Comparison of ENCODE assay signal across 18 cellular contexts in the genomic region with DNA sequence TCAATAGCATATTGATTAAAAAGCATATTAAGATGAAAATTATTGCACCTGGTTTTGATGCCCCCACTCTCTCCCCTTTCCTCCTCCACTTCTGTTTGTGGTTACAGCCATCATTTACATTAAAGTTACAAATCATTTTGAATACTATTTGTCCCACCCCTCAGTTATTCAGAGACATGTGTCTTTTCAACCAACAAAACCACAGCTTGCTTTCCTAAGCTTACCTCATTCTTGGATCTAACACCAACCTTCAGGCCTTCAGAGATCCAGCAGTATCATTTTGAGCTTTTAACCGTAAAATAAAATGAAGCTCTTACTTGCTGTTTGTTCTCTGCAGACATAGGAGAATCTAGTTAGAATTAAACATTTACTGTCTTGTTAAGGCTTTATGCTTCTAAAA.
A peak's percentile ranks its signal among the peaks of the same experiment; 100 is the strongest.
DNase-seq lines count a peak whose midpoint lies in the region.
"Had no signal": no experiment of that assay in that cellular context is flagged by ENCODE, and none has a peak within 500 bp of the region (broad histone marks: within the 10 kb centered on the region; RNA-seq: fewer than 3 reads in every experiment).

No MANE protein-coding gene starts in this region.

- peaks cover 48% of the 10 kb centered on the region for H3K36me3 Mint-ChIP-seq in T-helper 2 cell treated with Interferon-gamma antibody and Interleukin-4, amounts not matched to agents 5 μg/mL and 100 μg/mL, for 36 hours (ENCODE audit: low read depth)
- H3K36me3 Mint-ChIP-seq: IgD-negative memory B cell had no signal

- H3K4me1 Mint-ChIP-seq in T-helper 2 cell treated with Interferon-gamma antibody and Interleukin-4, amounts not matched to agents 5 μg/mL and 100 μg/mL, for 36 hours (ENCODE audit: low read depth): peaks cover 75% of the 10 kb centered on the region

- no peaks in the 10 kb centered on the region for H3K9me3 Mint-ChIP-seq in T-helper 2 cell treated with Interferon-gamma antibody and Interleukin-4, amounts not matched to agents 5 μg/mL and 100 μg/mL, for 36 hours
- H3K9me3 Mint-ChIP-seq: CD8-positive, alpha-beta memory T cell; IgD-negative memory B cell had no signal

- H3K4me3 Mint-ChIP-seq in T-helper 2 cell treated with Interferon-gamma antibody and Interleukin-4, amounts not matched to agents 5 μg/mL and 100 μg/mL, for 36 hours: peak overlapping the region; percentile 42

- peaks cover 0 to 5% (median 0%) of the 10 kb centered on the region in 11 experiments; a peak in 2 of 22 replicates for H4K20me1 ChIP-seq in BLaER1 treated with 17β-estradiol and CSF1 and Interleukin-3, amounts not matched to agents 10 nM and 100 nM

- peak overlapping the region; percentile 69 for H3K27ac Mint-ChIP-seq in T-helper 2 cell treated with Interferon-gamma antibody and Interleukin-4, amounts not matched to agents 5 μg/mL and 100 μg/mL, for 36 hours
- H3K27ac Mint-ChIP-seq: IgD-negative memory B cell had no signal

- H3K9ac ChIP-seq in BLaER1 treated with 17β-estradiol and CSF1 and Interleukin-3, amounts not matched to agents 10 nM and 100 nM: no peak overlapping the region
- H3K9ac ChIP-seq: GM23248 had no signal

- H3K36me3 ChIP-seq in BLaER1 treated with 17β-estradiol and CSF1 and Interleukin-3, amounts not matched to agents 10 nM and 100 nM: peaks cover 0 to 27% (median 3%) of the 10 kb centered on the region in 11 experiments; a peak in 7 of 22 replicates
- H3K36me3 ChIP-seq in KOPT-K1 (ENCODE audit: insufficient read depth, low read length): peaks cover 45% of the 10 kb centered on the region
- H3K36me3 ChIP-seq: Peyer's patch had no signal

- peaks cover 0 to 4% (median 0%) of the 10 kb centered on the region in 11 experiments; a peak in 1 of 22 replicates for H3K9me3 ChIP-seq in BLaER1 treated with 17β-estradiol and CSF1 and Interleukin-3, amounts not matched to agents 10 nM and 100 nM (replicated peaks in 1 of 11)
- no peaks in the 10 kb centered on the region for H3K9me3 ChIP-seq in KOPT-K1 (ENCODE audit: insufficient read depth, low read length, poor library complexity, severe bottlenecking)
- H3K9me3 ChIP-seq: A549, Peyer's patch had no signal

- peak overlapping the region in 9 of 11 experiments; percentile 4 to 52 (median 23); a peak in 10 of 22 replicates for H3K4me2 ChIP-seq in BLaER1 treated with 17β-estradiol and CSF1 and Interleukin-3, amounts not matched to agents 10 nM and 100 nM
- H3K4me2 ChIP-seq: A549 had no signal

- H3K4me3 ChIP-seq in BLaER1 treated with 17β-estradiol and CSF1 and Interleukin-3, amounts not matched to agents 10 nM and 100 nM: no peak overlapping the region
- H3K4me3 ChIP-seq: A549, GM23248, Peyer's patch had no signal

- H3K27me3 Mint-ChIP-seq in T-helper 2 cell treated with Interferon-gamma antibody and Interleukin-4, amounts not matched to agents 5 μg/mL and 100 μg/mL, for 36 hours (ENCODE audit: low read depth): no peaks in the 10 kb centered on the region
- H3K27me3 Mint-ChIP-seq: CD8-positive, alpha-beta memory T cell; IgD-negative memory B cell had no signal

- no peak for DNase-seq in T-helper 2 cell treated with Interferon-gamma antibody and Interleukin-4, amounts not matched to agents 5 μg/mL and 100 μg/mL, for 36 hours (ENCODE audit: low spot score)
- no peak for DNase-seq in T-helper 2 cell
- DNase-seq in astrocyte of the hippocampus (ENCODE audit: low read depth, low spot score): peak; percentile 57
- no peak for DNase-seq in NCI-H2196 (lab: John Stamatoyannopoulos, UW; ENCODE audit: unreplicated experiment)
- DNase-seq in stimulated activated CD4-positive, alpha-beta T cell treated with anti-CD3 and anti-CD28 coated beads, Interleukin-4, amount 100 ng/mL, for 1 hour: no peak
- no peak for DNase-seq in NCI-H146 (lab: John Stamatoyannopoulos, UW)
- DNase-seq: CD8-positive, alpha-beta memory T cell; GM23248; NCI-H1048; NCI-H187; NCI-H2171; NCI-H82; Right ventricle myocardium superior had no signal

- peaks cover 0 to 12% (median 9%) of the 10 kb centered on the region in 11 experiments; a peak in 12 of 22 replicates for H3K27me3 ChIP-seq in BLaER1 treated with 17β-estradiol and CSF1 and Interleukin-3, amounts not matched to agents 10 nM and 100 nM
- H3K27me3 ChIP-seq: Peyer's patch had no signal

- no peak overlapping the region for H3K27ac ChIP-seq in BLaER1 treated with 17β-estradiol and CSF1 and Interleukin-3, amounts not matched to agents 10 nM and 100 nM
- peak overlapping the region; percentile 99 for H3K27ac ChIP-seq in KOPT-K1 (ENCODE audit: low read depth, low read length, poor library complexity, severe bottlenecking)
- H3K27ac ChIP-seq: A549, GM23248, Peyer's patch had no signal

- H3K4me1 ChIP-seq in BLaER1 treated with 17β-estradiol and CSF1 and Interleukin-3, amounts not matched to agents 10 nM and 100 nM: peaks cover 37 to 79% (median 65%) of the 10 kb centered on the region in 10 experiments
